Comparison of ENCODE assay signal across 9 cellular contexts in genomic region chr6:16737389-16737788, GRCh38. TPM values are rescaled to one million over a fixed set of nuclear protein-coding genes. Genes with fewer than 3 reads are reported as not detected.
A peak's percentile ranks its signal among the peaks of the same experiment; 100 is the strongest.
DNase-seq lines count a peak whose midpoint lies in the region; FAIRE-seq and TF ChIP-seq lines count a peak whose summit lies in the region.
"Had no signal": no experiment of that assay in that cellular context is flagged by ENCODE, and none has a peak within 500 bp of the region (broad histone marks: within the 10 kb centered on the region; RNA-seq: fewer than 3 reads in every experiment).

No MANE protein-coding gene starts in this region.

- H3K27ac Mint-ChIP-seq in astrocyte (ENCODE audit: unreplicated experiment): peak overlapping the region; percentile 93
- H3K27ac Mint-ChIP-seq: activated T-cell treated with anti-CD3 and anti-CD28 coated beads, Interleukin-2, amount 50 U/mL, for 24 hours had no signal

- H4K20me1 ChIP-seq in KMS-11 (ENCODE audit: insufficient read depth) (no peaks in the 10 kb centered on the region; the same call in 1 of the 2 replicates), astrocyte (ENCODE audit: insufficient read depth, low read length) (no peaks in the 10 kb centered on the region)

- H3K36me3 ChIP-seq in KMS-11 (ENCODE audit: insufficient read depth): no peaks in the 10 kb centered on the region
- H3K36me3 ChIP-seq in astrocyte (ENCODE audit: insufficient read depth, low read length): peaks cover 4% of the 10 kb centered on the region
- H3K36me3 ChIP-seq in subcutaneous abdominal adipose tissue (ENCODE audit: control insufficient read depth in 5 of 5, insufficient read depth in 5 of 5, low read length in 5 of 5): peaks cover 0 to 4% (median 0%) of the 10 kb centered on the region in 5 donors

- H3K79me2 ChIP-seq in KMS-11 (ENCODE audit: insufficient read depth, low read depth) (peaks cover 52% of the 10 kb centered on the region; the same call in 1 of the 2 replicates), astrocyte (ENCODE audit: insufficient read depth, low read length) (peaks cover 79% of the 10 kb centered on the region)

- H3K4me2 ChIP-seq in KMS-11: peak overlapping the region; percentile 47
- peak overlapping the region; percentile 59 for H3K4me2 ChIP-seq in astrocyte (ENCODE audit: low read length)

- H3K27ac ChIP-seq in KMS-11: peak overlapping the region; percentile 41
- peak overlapping the region; percentile 96 for H3K27ac ChIP-seq in astrocyte (ENCODE audit: low read depth, low read length)
- peak overlapping the region; percentile 11 for H3K27ac ChIP-seq in subcutaneous abdominal adipose tissue (ENCODE audit: low read depth, low read length)

- in situ Hi-C loops in KBM-7 (cut with MboI; ENCODE audit: low pct_unique_long_range_greater_than_20kb, low sequenced_read_pairs): no loop called here

- TF ChIP-seq CTCF in KMS-11 (conservative IDR thresholded peaks at IDR 0.05; ENCODE audit: low read depth, low read length) (no peak), astrocyte (IDR thresholded peaks at IDR 0.05; ENCODE audit: insufficient read depth, low read depth, low read length) (no peak)

- FAIRE-seq in astrocyte (lab: Jason Lieb, UNC): peak; percentile 23

- H3K4me1 Mint-ChIP-seq in astrocyte (ENCODE audit: low read depth, unreplicated experiment): peaks cover 63% of the 10 kb centered on the region

- peak overlapping the region; percentile 66 for H3K4me3 Mint-ChIP-seq in astrocyte (ENCODE audit: unreplicated experiment)
- H3K4me3 Mint-ChIP-seq: activated T-cell treated with anti-CD3 and anti-CD28 coated beads, Interleukin-2, amount 50 U/mL, for 24 hours had no signal

- no peak overlapping the region for H3K9ac ChIP-seq in KMS-11
- peak overlapping the region; percentile 29 for H3K9ac ChIP-seq in astrocyte (ENCODE audit: low read length)
- no peak overlapping the region for H3K9ac ChIP-seq in subcutaneous abdominal adipose tissue (ENCODE audit: low read length in 5 of 5)

- H3K9me3 ChIP-seq in astrocyte (ENCODE audit: insufficient read depth, low read depth, low read length) (no peaks in the 10 kb centered on the region), subcutaneous abdominal adipose tissue (ENCODE audit: control insufficient read depth in 5 of 5, low read length in 5 of 5) (no peaks in the 10 kb centered on the region)

- peaks cover 99% of the 10 kb centered on the region for H3K4me1 ChIP-seq in KMS-11 (ENCODE audit: low read depth, poor library complexity, severe bottlenecking)
- peaks cover 53% of the 10 kb centered on the region for H3K4me1 ChIP-seq in astrocyte (ENCODE audit: insufficient read depth, low read length)
- H3K4me1 ChIP-seq in subcutaneous abdominal adipose tissue (ENCODE audit: control insufficient read depth in 5 of 5, insufficient read depth in 5 of 5, low read length in 5 of 5): peaks cover 0 to 32% (median 22%) of the 10 kb centered on the region in 5 donors

- H2AFZ ChIP-seq in KMS-11 (ENCODE audit: low read depth) (no peak overlapping the region), astrocyte (ENCODE audit: low read depth, low read length) (no peak overlapping the region)

- H3K27me3 ChIP-seq in KMS-11 (ENCODE audit: insufficient read depth, low read depth) (no peaks in the 10 kb centered on the region), astrocyte (ENCODE audit: insufficient read depth, low read length) (no peaks in the 10 kb centered on the region), subcutaneous abdominal adipose tissue (ENCODE audit: control insufficient read depth in 5 of 5, insufficient read depth in 4 of 5, low read length in 5 of 5) (no peaks in the 10 kb centered on the region)

- DNase-seq in astrocyte (ENCODE audit: low read depth): peak; percentile 71
- peak; percentile 79 for DNase-seq in iris pigment epithelial cell (ENCODE audit: low read depth)
- DNase-seq in NCI-H524 treated with DMSO at 0.1 percent for 48 hours (lab: John Stamatoyannopoulos, UW): no peak
- no peak for DNase-seq in KBM-7
- DNase-seq in DMS79 treated with DMSO at 0.1 percent for 48 hours (lab: John Stamatoyannopoulos, UW): no peak
- DNase-seq: activated T-cell treated with anti-CD3 and anti-CD28 coated beads, Interleukin-2, amount 50 U/mL, for 24 hours; NCI-H1105 had no signal

- H3K4me3 ChIP-seq in KMS-11 (IDR thresholded peaks at IDR 0.05; ENCODE audit: insufficient read depth, low read depth, low read length) (no peak overlapping the region), astrocyte (ENCODE audit: insufficient read depth, low read depth, low read length) (no peak overlapping the region), subcutaneous abdominal adipose tissue (ENCODE audit: low read depth in 1 of 5, low read length in 5 of 5) (peak overlapping the region in 1 of 5 donors; percentile 22)

- no peaks in the 10 kb centered on the region for H3K27me3 Mint-ChIP-seq in astrocyte (ENCODE audit: low read depth, unreplicated experiment)
- H3K27me3 Mint-ChIP-seq: activated T-cell treated with anti-CD3 and anti-CD28 coated beads, Interleukin-2, amount 50 U/mL, for 24 hours had no signal

- peaks cover 16% of the 10 kb centered on the region for H3K36me3 Mint-ChIP-seq in astrocyte (ENCODE audit: low read depth, unreplicated experiment)

- no peaks in the 10 kb centered on the region for H3K9me3 Mint-ChIP-seq in astrocyte (ENCODE audit: unreplicated experiment)
- H3K9me3 Mint-ChIP-seq: activated T-cell treated with anti-CD3 and anti-CD28 coated beads, Interleukin-2, amount 50 U/mL, for 24 hours had no signal

RNA-seq across cellular contexts. Expression of gene ATXN1, which starts 23.9 kb away (rescaled TPM):
- 68.3 and 70.9 TPM in 2 replicates for total RNA-seq in astrocyte

Comparison
In these comparisons a context has a peak if more than half of its experiments do, and no peak if none do; other contexts are left out.
1. H3K27ac ChIP-seq: peak in every context shown above with its lines; median percentile 96 in astrocyte; 41 in KMS-11; 11 in subcutaneous abdominal adipose tissue.
2. DNase-seq: peak in astrocyte (single experiment) and iris pigment epithelial cell (single experiment); none in NCI-H524 treated with DMSO at 0.1 percent for 48 hours (single experiment), KBM-7 (single experiment) and DMS79 treated with DMSO at 0.1 percent for 48 hours (single experiment).